In genomic region chr4:89898304-89898716, GRCh38 we compare ENCODE assay signal across 11 cellular contexts. TPM values are rescaled to one million over a fixed set of nuclear protein-coding genes. Genes with fewer than 3 reads are reported as not detected.
DNase-seq lines count a peak whose midpoint lies in the region; ATAC-seq, FAIRE-seq and TF ChIP-seq lines count a peak whose summit lies in the region.
"Had no signal": no experiment of that assay in that cellular context is flagged by ENCODE, and none has a peak within 500 bp of the region (broad histone marks: within the 10 kb centered on the region; RNA-seq: fewer than 3 reads in every experiment).

No MANE protein-coding gene starts in this region.

- BruUV-seq in HepG2 (replicated peaks; lab: Mats Ljungman, UMichigan), result no TSS peak

- 28% methylated on average over 4 of the region's 5 CpGs for WGBS in right lobe of liver (ENCODE audit: insufficient coverage, low coverage, low lambda C conversion rate, missing lambda C conversion rate)
- WGBS in HepG2 (ENCODE audit: low lambda C conversion rate), result 10% methylated on average over 5 of the region's 5 CpGs

- POLR2A ChIA-PET in HepG2 (lab: Yijun Ruan, JAX), result no interaction called here

- ATAC-seq in right lobe of liver, result peak; percentile 12 to 47 (median 25)
- no peak for ATAC-seq in HepG2
- peak; percentile 64 for ATAC-seq in HG02763 (IDR thresholded peaks at IDR 0.05; ENCODE audit: unreplicated experiment)
- ATAC-seq in sciatic nerve, result no peak

- no peak for TF ChIP-seq EP300 in HepG2 (IDR thresholded peaks at IDR 0.05; ENCODE audit: low read depth in 2 of 2, low read length in 2 of 2)
- no peak for TF ChIP-seq EP300 in HepG2 (CRISPR knock-in tag; IDR thresholded peaks at IDR 0.05; ENCODE audit: borderline replicate concordance)

- H3K4me3 ChIP-seq in right lobe of liver (no peak overlapping the region), HepG2 (replicated peaks in 1 of 3; ENCODE audit: insufficient read depth in 1 of 3, low read depth in 2 of 3, low read length in 3 of 3) (no peak overlapping the region), WERI-Rb-1 (ENCODE audit: low read depth, low read length) (no peak overlapping the region), kidney (ENCODE audit: low read length in 2 of 2) (no peak overlapping the region)
- H3K4me3 ChIP-seq: SK-N-MC, skin epidermis had no signal

- no peak for FAIRE-seq in HepG2 (lab: Jason Lieb, UNC)
- FAIRE-seq in kidney (lab: Jason Lieb, UNC), result no peak

- H3K79me2 ChIP-seq in HepG2 (ENCODE audit: insufficient read depth, low read length), result no peaks in the 10 kb centered on the region

- H3K27ac ChIP-seq in right lobe of liver, result no peak overlapping the region
- H3K27ac ChIP-seq in HepG2 (ENCODE audit: extremely low read length, insufficient read depth, low read length), result no peak overlapping the region
- H3K27ac ChIP-seq in WERI-Rb-1, result no peak overlapping the region
- H3K27ac ChIP-seq in kidney (ENCODE audit: low read depth in 2 of 2, low read length in 2 of 2), result no peak overlapping the region
- H3K27ac ChIP-seq: SK-N-MC, skin epidermis had no signal

- H3K9me3 ChIP-seq in right lobe of liver (no peaks in the 10 kb centered on the region), HepG2 (ENCODE audit: low read length) (no peaks in the 10 kb centered on the region), WERI-Rb-1 (ENCODE audit: severe bottlenecking) (no peaks in the 10 kb centered on the region), kidney (ENCODE audit: control insufficient read depth in 1 of 2, low read length in 2 of 2) (no peaks in the 10 kb centered on the region)

- DNase-seq in right lobe of liver, result no peak
- no peak for DNase-seq in HepG2 (ENCODE audit: low spot score)
- DNase-seq in WERI-Rb-1, result peak; percentile 29
- no peak for DNase-seq in kidney
- no peak for DNase-seq in stimulated activated naive CD4-positive, alpha-beta T cell treated with Interleukin-2 at 50 U/mL for 16 hours (lab: John Stamatoyannopoulos, UW)
- DNase-seq in Ammon's horn (ENCODE audit: low spot score), result no peak
- DNase-seq in sciatic nerve (ENCODE audit: low spot score), result no peak
- DNase-seq: mesenchymal stem cell had no signal

- H4K20me1 ChIP-seq in HepG2 (ENCODE audit: insufficient read depth, low read length), result no peaks in the 10 kb centered on the region

- intact Hi-C loops in right lobe of liver (cut with DNase I), result no loop called here
- intact Hi-C loops in HepG2 (cut with micrococcal nuclease; ENCODE audit: unreplicated experiment), result no loop called here
- intact Hi-C loops in kidney (cut with DNase I), result no loop called here
- intact Hi-C loops in sciatic nerve (cut with DNase I), result no loop called here

- H3K4me2 ChIP-seq in HepG2 (ENCODE audit: low read depth, low read length), result no peak overlapping the region

- TF ChIP-seq POLR2A in right lobe of liver (IDR thresholded peaks at IDR 0.05), result no peak
- no peak for TF ChIP-seq POLR2A in HepG2 (IDR thresholded peaks at IDR 0.05; ENCODE audit: insufficient read depth in 1 of 2, low read depth in 2 of 2, low read length in 2 of 2)

- H3K9ac ChIP-seq in HepG2 (ENCODE audit: insufficient read depth, low read depth, low read length) (no peak overlapping the region), kidney (ENCODE audit: low read length in 2 of 2) (no peak overlapping the region)

- TF ChIP-seq CTCF in right lobe of liver (IDR thresholded peaks at IDR 0.05), result no peak
- TF ChIP-seq CTCF in HepG2 (CRISPR knock-in tag; IDR thresholded peaks at IDR 0.05), result no peak
- no peak for TF ChIP-seq CTCF in WERI-Rb-1 (IDR thresholded peaks at IDR 0.05; ENCODE audit: low read depth, low read length)
- no peak for TF ChIP-seq CTCF in kidney (IDR thresholded peaks at IDR 0.05; ENCODE audit: borderline replicate concordance, extremely low read depth, insufficient read depth)

- H3K36me3 ChIP-seq in right lobe of liver, result no peaks in the 10 kb centered on the region
- H3K36me3 ChIP-seq in HepG2 (replicated peaks in 1 of 2; ENCODE audit: control insufficient read depth in 1 of 2, insufficient read depth in 2 of 2, low read length in 2 of 2), result no peaks in the 10 kb centered on the region
- H3K36me3 ChIP-seq in WERI-Rb-1, result no peaks in the 10 kb centered on the region
- no peaks in the 10 kb centered on the region for H3K36me3 ChIP-seq in kidney (ENCODE audit: control insufficient read depth in 1 of 2, insufficient read depth in 2 of 2, low read length in 2 of 2)

- no peak for TF ChIP-seq RAD21 in HepG2 (CRISPR knock-in tag; IDR thresholded peaks at IDR 0.05)

- in situ Hi-C loops in HepG2 (cut with HindIII; ENCODE audit: extremely low pct_ligation_motif_present, low pct_unique_long_range_greater_than_20kb), result no loop called here

- H3K27me3 ChIP-seq in right lobe of liver, result no peaks in the 10 kb centered on the region
- no peaks in the 10 kb centered on the region for H3K27me3 ChIP-seq in HepG2 (ENCODE audit: control insufficient read depth in 1 of 2, insufficient read depth in 2 of 2, low read length in 2 of 2)
- H3K27me3 ChIP-seq in WERI-Rb-1 (ENCODE audit: insufficient read depth, low read depth, severe bottlenecking), result no peaks in the 10 kb centered on the region

- CTCF ChIA-PET in HepG2 (lab: Yijun Ruan, JAX; ENCODE audit: low intra/inter-chr PET ratio, low total read pairs), result no interaction called here

- H3K4me1 ChIP-seq in right lobe of liver, result no peaks in the 10 kb centered on the region
- no peaks in the 10 kb centered on the region for H3K4me1 ChIP-seq in HepG2 (ENCODE audit: insufficient read depth, low read length)
- no peaks in the 10 kb centered on the region for H3K4me1 ChIP-seq in kidney (ENCODE audit: control insufficient read depth in 1 of 2, insufficient read depth in 1 of 2, low read depth in 1 of 2, low read length in 2 of 2)

- no peak overlapping the region for H2AFZ ChIP-seq in HepG2 (ENCODE audit: low read length)

TF ChIP-seq in HepG2, 621 proteins besides CTCF, POLR2A, EP300 and RAD21 (continues in another document):
- TF ChIP-seq ARNTL (CRISPR knock-in tag; IDR thresholded peaks at IDR 0.05), result no peak
- TF ChIP-seq ATF4 (CRISPR knock-in tag; IDR thresholded peaks at IDR 0.05), result no peak
- TF ChIP-seq CREM (IDR thresholded peaks at IDR 0.05), result no peak
- no peak for TF ChIP-seq CREM (CRISPR knock-in tag; IDR thresholded peaks at IDR 0.05)
- TF ChIP-seq NAIF1 (CRISPR knock-in tag; IDR thresholded peaks at IDR 0.05; ENCODE audit: borderline replicate concordance), result no peak
- TF ChIP-seq PHF8 (CRISPR knock-in tag; IDR thresholded peaks at IDR 0.05), result no peak
- TF ChIP-seq FOXO1 (CRISPR knock-in tag; IDR thresholded peaks at IDR 0.05), result no peak
- TF ChIP-seq ZNF251 (CRISPR knock-in tag; IDR thresholded peaks at IDR 0.05), result no peak
- no peak for TF ChIP-seq BCL3 (CRISPR knock-in tag; IDR thresholded peaks at IDR 0.05)
- TF ChIP-seq DNMT3B (CRISPR knock-in tag; conservative IDR thresholded peaks at IDR 0.05), result no peak

RNA-seq across cellular contexts. Expression of gene MMRN1, which starts 3.7 kb away (rescaled TPM):
- total RNA-seq in right lobe of liver (10 to 100 TPM in 3 of 6 experiments, 1 to 10 TPM in 3; 5.4 to 19.0 (median 11.0) TPM), HepG2 (2016; rRNA removed; fragmentation: Illumina TruSeq; extraction: Trizol) (not detected in 2 replicates), kidney (28.9 TPM), sciatic nerve (8.5 TPM)
- not detected in 2 replicates for total RNA-seq in HepG2 (2016; cell fraction: cytosol; rRNA removed; fragmentation: Illumina TruSeq; extraction: Trizol; ENCODE audit: low read depth)
- total RNA-seq in HepG2 (2016; cell fraction: insoluble cytoplasmic fraction; rRNA removed; fragmentation: Illumina TruSeq; extraction: Trizol), result not detected in 2 replicates
- not detected in 2 replicates for total RNA-seq in HepG2 (2016; cell fraction: membrane; rRNA removed; fragmentation: Illumina TruSeq; extraction: Trizol)
- not detected in 2 replicates for total RNA-seq in HepG2 (2016; cell fraction: nucleus; rRNA removed; fragmentation: Illumina TruSeq; extraction: Trizol)
- polyA plus RNA-seq in HepG2 (2011; rRNA removed) (0.07 TPM in 1 of 2 replicates, not detected in the other), kidney (ENCODE audit: insufficient read depth, low read depth, low replicate concordance) (0.62 TPM)
- not detected in 2 replicates for polyA plus RNA-seq in HepG2 (2011; cell fraction: cytosol; rRNA removed)
- not detected in 2 replicates for polyA plus RNA-seq in HepG2 (2011; cell fraction: nucleus; rRNA removed)
- not detected in 2 replicates for polyA plus RNA-seq in HepG2 (2012)
- polyA plus RNA-seq in HepG2 (2016; cell fraction: cytosol; fragmentation: Illumina TruSeq; extraction: Trizol; ENCODE audit: low read depth), result not detected in 2 replicates
- not detected in 2 replicates for polyA plus RNA-seq in HepG2 (2016; cell fraction: insoluble cytoplasmic fraction; fragmentation: Illumina TruSeq; extraction: Trizol; ENCODE audit: low read depth)
- polyA plus RNA-seq in HepG2 (2016; cell fraction: membrane; fragmentation: Illumina TruSeq; extraction: Trizol; ENCODE audit: low read depth), result not detected in 2 replicates
- polyA plus RNA-seq in HepG2 (2016; cell fraction: nucleus; fragmentation: Illumina TruSeq; extraction: Trizol; ENCODE audit: insufficient read depth, low read depth), result not detected in 2 replicates
- polyA minus RNA-seq in HepG2 (2011; rRNA and poly(A)+ RNA removed; ENCODE audit: low replicate concordance), result not detected in 2 replicates
- not detected in 2 replicates for polyA minus RNA-seq in HepG2 (2011; cell fraction: cytosol; rRNA and poly(A)+ RNA removed)
- not detected in 2 replicates for polyA minus RNA-seq in HepG2 (2011; cell fraction: nucleus; rRNA and poly(A)+ RNA removed)

Comparison
In these comparisons a context has a peak if more than half of its experiments do, and no peak if none do; other contexts are left out.
1. ATAC-seq: peak in right lobe of liver (4 of 4) and HG02763 (single experiment); none in HepG2 (single experiment) and sciatic nerve (single experiment).